9 cellular contexts compared by ENCODE assay signal in the genomic region with DNA sequence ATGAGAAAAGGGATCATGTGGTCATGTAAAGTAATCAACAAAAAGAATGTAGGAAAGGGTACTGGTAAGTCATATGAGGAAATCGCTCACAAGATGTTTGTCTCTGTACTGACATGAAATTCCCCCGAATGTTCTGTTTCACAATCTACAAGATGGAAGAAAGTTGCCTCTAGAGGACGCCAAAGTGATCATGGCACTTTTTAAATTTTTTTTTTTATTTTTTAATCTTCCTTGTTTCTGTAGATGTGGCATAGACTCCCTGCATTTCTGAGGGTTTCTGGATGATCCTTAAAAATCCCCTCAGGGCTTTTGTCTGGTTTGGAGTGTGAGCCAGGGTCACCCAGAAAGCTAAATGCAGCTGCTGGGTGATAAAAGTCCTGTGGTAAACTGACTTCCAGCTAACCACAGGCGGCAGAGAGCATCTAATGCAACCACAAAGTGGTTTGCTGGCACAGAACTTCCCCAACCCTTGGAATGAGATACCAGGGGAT.
A peak's percentile ranks its signal among the peaks of the same experiment; 100 is the strongest.
DNase-seq lines count a peak whose midpoint lies in the region; ATAC-seq and TF ChIP-seq lines count a peak whose summit lies in the region.
"Had no signal": no experiment of that assay in that cellular context is flagged by ENCODE, and none has a peak within 500 bp of the region (broad histone marks: within the 10 kb centered on the region; RNA-seq: fewer than 3 reads in every experiment).

No MANE protein-coding gene starts in this region.

- TF ChIP-seq CTCF in GM12874 (IDR thresholded peaks at IDR 0.05; ENCODE audit: insufficient read depth, low read depth, low read length) (peak; percentile 12; the same call in 1 of the 2 replicates), GM20000 (IDR thresholded peaks at IDR 0.05; ENCODE audit: extremely low read depth, missing control alignments) (no peak)

- DNase-seq in NCI-H2107 treated with DMSO at 0.1 percent for 48 hours (lab: John Stamatoyannopoulos, UW; ENCODE audit: unreplicated experiment), result peak; percentile 72
- DNase-seq in amniotic epithelial cell (ENCODE audit: low read depth), result peak; percentile 97
- DNase-seq in renal cortical epithelial cell (ENCODE audit: low read depth), result peak; percentile 29
- no peak for DNase-seq in NCI-H1694 (lab: John Stamatoyannopoulos, UW)
- DNase-seq in GM20000 (ENCODE audit: low spot score), result no peak
- no peak for DNase-seq in HuH-7 (ENCODE audit: low spot score)
- DNase-seq: heart right ventricle had no signal

- no peak for ATAC-seq in GM21723 (IDR thresholded peaks at IDR 0.05; ENCODE audit: unreplicated experiment)
- ATAC-seq: heart right ventricle had no signal

Comparison
In these comparisons a context has a peak if more than half of its experiments do, and no peak if none do; other contexts are left out.
1. DNase-seq: peak in NCI-H2107 treated with DMSO at 0.1 percent for 48 hours (single experiment), amniotic epithelial cell (single experiment) and renal cortical epithelial cell (single experiment); none in NCI-H1694 (single experiment), GM20000 (single experiment) and HuH-7 (single experiment).